Comparison of ENCODE assay signal across 18 cellular contexts in genomic region chr16:49687603-49688002, GRCh38.
DNase-seq lines count a peak whose midpoint lies in the region; ATAC-seq and TF ChIP-seq lines count a peak whose summit lies in the region.
"Had no signal": no experiment of that assay in that cellular context is flagged by ENCODE, and none has a peak within 500 bp of the region (broad histone marks: within the 10 kb centered on the region; RNA-seq: fewer than 3 reads in every experiment).

No MANE protein-coding gene starts in this region.

- peak overlapping the region; percentile 8; the same call in 1 of the 2 replicates for H3K27ac Mint-ChIP-seq in WTC11
- H3K27ac Mint-ChIP-seq in neural progenitor cell = peak overlapping the region; percentile 35
- H3K27ac Mint-ChIP-seq in activated naive CD4-positive, alpha-beta T cell treated with anti-CD3 and anti-CD28 coated beads, Interleukin-2, amount 50 U/mL, for 72 hours = no peak overlapping the region
- H3K27ac Mint-ChIP-seq: CD14-positive monocyte, GM23338, HFFc6 had no signal

- H2AFZ ChIP-seq in neural progenitor cell (replicated peaks) = no peak overlapping the region
- H2AFZ ChIP-seq: GM23338 had no signal

- no peak overlapping the region for H3K56ac ChIP-seq in mesendoderm (ENCODE audit: low read length)

- H4K5ac ChIP-seq in mesendoderm (ENCODE audit: low read length) = no peak overlapping the region

- H3F3A ChIP-seq in neural progenitor cell (ENCODE audit: low read depth) = peaks cover 10% of the 10 kb centered on the region

- H3K79me2 ChIP-seq in mesendoderm (ENCODE audit: control insufficient read depth, insufficient read depth, low read length) (no peaks in the 10 kb centered on the region), neural progenitor cell (ENCODE audit: low read depth) (peaks cover 18% of the 10 kb centered on the region)

- H3K79me1 ChIP-seq in mesendoderm (ENCODE audit: low read length) = peaks cover 1% of the 10 kb centered on the region

- no peak overlapping the region for H2BK5ac ChIP-seq in mesendoderm (ENCODE audit: low read length)

- H3K27me3 Mint-ChIP-seq in WTC11 (ENCODE audit: low read depth) = no peaks in the 10 kb centered on the region
- no peaks in the 10 kb centered on the region for H3K27me3 Mint-ChIP-seq in neural progenitor cell (ENCODE audit: insufficient read depth, low read depth)

- H3K18ac ChIP-seq in mesendoderm (ENCODE audit: low read length) = peak overlapping the region; percentile 3

- H3K9ac ChIP-seq in mesendoderm (ENCODE audit: low read length) (no peak overlapping the region), neural progenitor cell (no peak overlapping the region)

- no peak overlapping the region for H4K8ac ChIP-seq in mesendoderm (ENCODE audit: low read depth, low read length)

- H3K27me3 ChIP-seq in mesendoderm (ENCODE audit: insufficient read depth, low read length, poor library complexity) (no peaks in the 10 kb centered on the region), neural progenitor cell (no peaks in the 10 kb centered on the region)
- H3K27me3 ChIP-seq: BE2C had no signal

- no peak overlapping the region for H3K27ac ChIP-seq in mesendoderm (ENCODE audit: low read depth, low read length)
- no peak overlapping the region for H3K27ac ChIP-seq in neural progenitor cell

- H3K4ac ChIP-seq in mesendoderm (ENCODE audit: low read depth, low read length) = no peak overlapping the region

- H3K4me1 ChIP-seq in mesendoderm (ENCODE audit: control insufficient read depth, low read depth, low read length) (no peaks in the 10 kb centered on the region), neural progenitor cell (peaks cover 16% of the 10 kb centered on the region)
- H3K4me1 ChIP-seq: BE2C had no signal

- CTCF ChIA-PET in WTC11 (lab: Charles Lee) = interaction anchor here (0.7 to 1.1 kb wide), 6 partner anchors 10 to 95 kb away, joined by 3 to 6 read pairs (median 4); no protein-coding TSS in a partner anchor

- H3K23ac ChIP-seq in mesendoderm (ENCODE audit: low read length) = no peak overlapping the region

- DNase-seq in WTC11 (ENCODE audit: low spot score) = no peak
- no peak for DNase-seq in mesendoderm
- DNase-seq in neural progenitor cell (ENCODE audit: low spot score) = no peak
- no peak for DNase-seq in activated naive CD4-positive, alpha-beta T cell treated with anti-CD3 and anti-CD28 coated beads, Interleukin-2, amount 50 U/mL, for 72 hours (ENCODE audit: low spot score in 2 of 2)
- no peak for DNase-seq in cerebellar cortex (ENCODE audit: low spot score)
- DNase-seq in SW 1271 (lab: John Stamatoyannopoulos, UW) = no peak
- no peak for DNase-seq in activated effector memory CD4-positive, alpha-beta T cell treated with anti-CD3 and anti-CD28 coated beads, Interleukin-2, amount 50 U/mL, for 16 hours
- DNase-seq: ACHN; BE2C; CD4-positive, alpha-beta memory T cell; DMS153; DMS79; GDM1; HFFc6; IMR-90 had no signal

- H3K36me3 Mint-ChIP-seq in WTC11 (no peaks in the 10 kb centered on the region), neural progenitor cell (peaks cover 23% of the 10 kb centered on the region)
- no peaks in the 10 kb centered on the region for H3K36me3 Mint-ChIP-seq in activated naive CD4-positive, alpha-beta T cell treated with anti-CD3 and anti-CD28 coated beads, Interleukin-2, amount 50 U/mL, for 72 hours
- H3K36me3 Mint-ChIP-seq: CD14-positive monocyte; CD4-positive, alpha-beta memory T cell had no signal

- H3K9me3 ChIP-seq in neural progenitor cell (ENCODE audit: low read depth) = no peaks in the 10 kb centered on the region
- H3K9me3 ChIP-seq: BE2C had no signal

- no peak for ATAC-seq in WTC11
- ATAC-seq in activated naive CD4-positive, alpha-beta T cell treated with anti-CD3 and anti-CD28 coated beads, Interleukin-2, amount 50 U/mL, for 72 hours = no peak
- ATAC-seq: HCT116 had no signal

- H3K4me2 ChIP-seq in mesendoderm (ENCODE audit: low read length) (no peak overlapping the region), neural progenitor cell (no peak overlapping the region)
- H3K4me2 ChIP-seq: GM23338 had no signal

- peaks cover 23% of the 10 kb centered on the region for H3K4me1 Mint-ChIP-seq in WTC11
- H3K4me1 Mint-ChIP-seq in neural progenitor cell = peaks cover 70% of the 10 kb centered on the region
- H3K4me1 Mint-ChIP-seq: CD14-positive monocyte; CD4-positive, alpha-beta memory T cell had no signal

- H2BK120ac ChIP-seq in mesendoderm (ENCODE audit: low read depth, low read length) = no peak overlapping the region

- H3K36me3 ChIP-seq in mesendoderm (ENCODE audit: control insufficient read depth, insufficient read depth, low read length) (no peaks in the 10 kb centered on the region), neural progenitor cell (no peaks in the 10 kb centered on the region)
- H3K36me3 ChIP-seq: BE2C had no signal

- WGBS in mesendoderm (ENCODE audit: extremely low coverage, insufficient coverage, low lambda C conversion rate) = no CpG with 5 or more reads among the region's 7 CpGs

- no peak overlapping the region for H2BK15ac ChIP-seq in mesendoderm (replicated peaks; ENCODE audit: low read depth)

- H3K4me3 ChIP-seq in mesendoderm (ENCODE audit: low read length) (no peak overlapping the region), neural progenitor cell (no peak overlapping the region)
- H3K4me3 ChIP-seq: GM23338 had no signal

- H3K9me3 Mint-ChIP-seq in WTC11 (no peaks in the 10 kb centered on the region), neural progenitor cell (no peaks in the 10 kb centered on the region)
- no peaks in the 10 kb centered on the region for H3K9me3 Mint-ChIP-seq in activated naive CD4-positive, alpha-beta T cell treated with anti-CD3 and anti-CD28 coated beads, Interleukin-2, amount 50 U/mL, for 72 hours
- H3K9me3 Mint-ChIP-seq: CD14-positive monocyte; CD4-positive, alpha-beta memory T cell; GM23338 had no signal

- POLR2A ChIA-PET in WTC11 (lab: Charles Lee) = interaction anchor here (0.7 to 0.8 kb wide), 3 partner anchors 15 to 204 kb away, joined by 3 to 10 read pairs (median 4); no protein-coding TSS in a partner anchor

- H3K4me3 Mint-ChIP-seq in WTC11 (no peak overlapping the region), neural progenitor cell (no peak overlapping the region)
- H3K4me3 Mint-ChIP-seq: CD4-positive, alpha-beta memory T cell; GM23338; HFFc6 had no signal

- TF ChIP-seq CTCF in WTC11 (IDR thresholded peaks at IDR 0.05) (no peak), neural progenitor cell (IDR thresholded peaks at IDR 0.05) (no peak)

- no peak overlapping the region for H2AK5ac ChIP-seq in mesendoderm (ENCODE audit: low read length)

- H4K20me1 ChIP-seq in neural progenitor cell (ENCODE audit: low read depth) = peaks cover 19% of the 10 kb centered on the region

TF ChIP-seq in WTC11, 78 proteins besides CTCF, POLR2A, EP300 and RAD21:
- no peak for TF ChIP-seq PREB (CRISPR knock-in tag; IDR thresholded peaks at IDR 0.05; ENCODE audit: borderline replicate concordance)
- no peak for TF ChIP-seq ZBTB21 (CRISPR knock-in tag; IDR thresholded peaks at IDR 0.05; ENCODE audit: borderline replicate concordance)
- TF ChIP-seq NFATC4 (CRISPR knock-in tag; IDR thresholded peaks at IDR 0.05) = no peak
- TF ChIP-seq TCF7 (CRISPR knock-in tag; IDR thresholded peaks at IDR 0.05; ENCODE audit: low read depth) = no peak
- no peak for TF ChIP-seq SMAD3 (CRISPR knock-in tag; IDR thresholded peaks at IDR 0.05; ENCODE audit: borderline replicate concordance)
- no peak for TF ChIP-seq ZNF232 (CRISPR knock-in tag; IDR thresholded peaks at IDR 0.05)
- no peak for TF ChIP-seq ZNF121 (CRISPR knock-in tag; IDR thresholded peaks at IDR 0.05)

Comparison
In these comparisons a context has a peak if more than half of its experiments do, and no peak if none do; other contexts are left out.
1. H3K27ac Mint-ChIP-seq: peak in WTC11 (single experiment) and neural progenitor cell (single experiment); none in activated naive CD4-positive, alpha-beta T cell treated with anti-CD3 and anti-CD28 coated beads, Interleukin-2, amount 50 U/mL, for 72 hours (0 of 2).